1 cellular context compared by ENCODE assay signal in genomic region chr16:11251525-11252481, GRCh38.
TF ChIP-seq lines count a peak whose summit lies in the region.

No MANE protein-coding gene starts in this region.

TF ChIP-seq in HepG2, 621 proteins besides CTCF, POLR2A, EP300 and RAD21 (continues in another document):
- TF ChIP-seq FOXO1 (CRISPR knock-in tag; IDR thresholded peaks at IDR 0.05) (0 out of 2 replicates have a peak, but pooled peaks have one; percentile 17), PAF1 (CRISPR knock-in tag; IDR thresholded peaks at IDR 0.05) (peak; percentile 83; the same call in 1 of the 2 replicates), TIGD3 (CRISPR knock-in tag; IDR thresholded peaks at IDR 0.05; ENCODE audit: borderline replicate concordance) (0 out of 2 replicates have a peak, but pooled peaks have one; percentile 37), ZBTB4 (CRISPR knock-in tag; IDR thresholded peaks at IDR 0.05; ENCODE audit: borderline replicate concordance) (peak; percentile 58; the same call in 1 of the 2 replicates), NFIC (IDR thresholded peaks at IDR 0.05; ENCODE audit: low read length) (no peak), MAX (IDR thresholded peaks at IDR 0.05) (peak; percentile 20; the same call in 1 of the 2 replicates), ERF (CRISPR knock-in tag; IDR thresholded peaks at IDR 0.05) (0 out of 2 replicates have a peak, but pooled peaks have one; percentile 7), SP5 (CRISPR knock-in tag; IDR thresholded peaks at IDR 0.05; ENCODE audit: borderline replicate concordance, low read depth) (no peak), NONO (IDR thresholded peaks at IDR 0.05) (no peak), NONO (CRISPR knock-in tag; conservative IDR thresholded peaks at IDR 0.05) (0 out of 2 replicates have a peak, but pooled peaks have one; percentile 10), IKZF4 (CRISPR knock-in tag; IDR thresholded peaks at IDR 0.05; ENCODE audit: borderline replicate concordance, low read depth, not compliant biosample characterization) (no peak), HINFP (CRISPR knock-in tag; IDR thresholded peaks at IDR 0.05; ENCODE audit: low read depth) (peak; percentile 19; the same call in 1 of the 2 replicates), ZNF253 (CRISPR knock-in tag; IDR thresholded peaks at IDR 0.05; ENCODE audit: borderline replicate concordance) (no peak), XRCC5 (optimal IDR thresholded peaks at IDR 0.05; ENCODE audit: low read length) (peak; percentile 63), SOX6 (IDR thresholded peaks at IDR 0.05) (no peak), SOX6 (CRISPR knock-in tag; IDR thresholded peaks at IDR 0.05) (peak; percentile 35; the same call in 1 of the 2 replicates), ZNF687 (CRISPR knock-in tag; IDR thresholded peaks at IDR 0.05) (peak; percentile 62), SMAD1 (CRISPR knock-in tag; IDR thresholded peaks at IDR 0.05; ENCODE audit: borderline replicate concordance, low read depth) (no peak), SPEN (CRISPR knock-in tag; IDR thresholded peaks at IDR 0.05; ENCODE audit: low read depth) (peak; percentile 21; the same call in 1 of the 2 replicates), SRSF1 (optimal IDR thresholded peaks at IDR 0.05; ENCODE audit: low read depth, low read length) (peak; percentile 44), ZFAT (CRISPR knock-in tag; conservative IDR thresholded peaks at IDR 0.05) (no peak), ZBTB7B (CRISPR knock-in tag; IDR thresholded peaks at IDR 0.05) (no peak), ZSCAN22 (CRISPR knock-in tag; IDR thresholded peaks at IDR 0.05) (no peak), JUNB (CRISPR knock-in tag; IDR thresholded peaks at IDR 0.05; ENCODE audit: borderline replicate concordance) (no peak), MED1 (CRISPR knock-in tag; IDR thresholded peaks at IDR 0.05) (0 out of 2 replicates have a peak, but pooled peaks have one; percentile 14), KDM2A (CRISPR knock-in tag; IDR thresholded peaks at IDR 0.05; ENCODE audit: borderline replicate concordance, low read depth) (0 out of 2 replicates have a peak, but pooled peaks have one; percentile 27), ZNF878 (CRISPR knock-in tag; IDR thresholded peaks at IDR 0.05) (0 out of 2 replicates have a peak, but pooled peaks have one; percentile 71), STAT5B (CRISPR knock-in tag; IDR thresholded peaks at IDR 0.05) (0 out of 2 replicates have a peak, but pooled peaks have one; percentile 16), HMG20B (CRISPR knock-in tag; conservative IDR thresholded peaks at IDR 0.05) (no peak), ZNF510 (CRISPR knock-in tag; IDR thresholded peaks at IDR 0.05; ENCODE audit: low read depth) (no peak), KDM5B (CRISPR knock-in tag; IDR thresholded peaks at IDR 0.05; ENCODE audit: borderline replicate concordance) (peak; percentile 70; the same call in 1 of the 2 replicates), HOXA3 (CRISPR knock-in tag; IDR thresholded peaks at IDR 0.05) (peak; percentile 48; the same call in 1 of the 2 replicates), ZBTB42 (CRISPR knock-in tag; IDR thresholded peaks at IDR 0.05) (0 out of 2 replicates have a peak, but pooled peaks have one; percentile 34), ZMYM3 (CRISPR knock-in tag; IDR thresholded peaks at IDR 0.05) (0 out of 2 replicates have a peak, but pooled peaks have one; percentile 15), ZNF768 (CRISPR knock-in tag; IDR thresholded peaks at IDR 0.05) (peak; percentile 94), SOX5 (CRISPR knock-in tag; IDR thresholded peaks at IDR 0.05; ENCODE audit: borderline replicate concordance) (no peak), ZBED4 (CRISPR knock-in tag; IDR thresholded peaks at IDR 0.05; ENCODE audit: borderline replicate concordance) (0 out of 2 replicates have a peak, but pooled peaks have one; percentile 27), GTF3A (CRISPR knock-in tag; conservative IDR thresholded peaks at IDR 0.05) (no peak), DNMT1 (CRISPR knock-in tag; IDR thresholded peaks at IDR 0.05) (peak; percentile 69; the same call in 1 of the 2 replicates), SALL1 (CRISPR knock-in tag; IDR thresholded peaks at IDR 0.05) (peak; percentile 29; the same call in 1 of the 2 replicates), ZNF776 (CRISPR knock-in tag; IDR thresholded peaks at IDR 0.05) (no peak), MXD4 (CRISPR knock-in tag; IDR thresholded peaks at IDR 0.05) (no peak), RBFOX2 (IDR thresholded peaks at IDR 0.05; ENCODE audit: low read depth, low read length) (peak; percentile 65), BCL3 (CRISPR knock-in tag; IDR thresholded peaks at IDR 0.05) (no peak), PHF21A (CRISPR knock-in tag; IDR thresholded peaks at IDR 0.05) (0 out of 2 replicates have a peak, but pooled peaks have one; percentile 38), SSRP1 (CRISPR knock-in tag; IDR thresholded peaks at IDR 0.05) (0 out of 2 replicates have a peak, but pooled peaks have one; percentile 2), RBM22 (optimal IDR thresholded peaks at IDR 0.05; ENCODE audit: low read length) (peak; percentile 51), ZBTB49 (CRISPR knock-in tag; IDR thresholded peaks at IDR 0.05; ENCODE audit: borderline replicate concordance) (peak; percentile 36; the same call in 1 of the 2 replicates)
